Comparison of ENCODE assay signal across 25 cellular contexts in genomic region chr5:73531356-73531755, GRCh38. TPM values are rescaled to one million over a fixed set of nuclear protein-coding genes. Genes with fewer than 3 reads are reported as not detected.
DNase-seq lines count a peak whose midpoint lies in the region; ATAC-seq and TF ChIP-seq lines count a peak whose summit lies in the region.
"Had no signal": no experiment of that assay in that cellular context is flagged by ENCODE, and none has a peak within 500 bp of the region (broad histone marks: within the 10 kb centered on the region; RNA-seq: fewer than 3 reads in every experiment).

No MANE protein-coding gene starts in this region.

- H3K79me2 ChIP-seq in SK-N-SH (ENCODE audit: insufficient read depth) (no peaks in the 10 kb centered on the region), osteoblast (ENCODE audit: insufficient read depth, low read length) (no peaks in the 10 kb centered on the region), smooth muscle cell (ENCODE audit: low read depth) (no peaks in the 10 kb centered on the region)

- H3K27ac Mint-ChIP-seq in activated naive CD4-positive, alpha-beta T cell treated with anti-CD3 and anti-CD28 coated beads, Interleukin-2, amount 50 U/mL, for 72 hours = no peak overlapping the region
- H3K27ac Mint-ChIP-seq in Calu3 (ENCODE audit: unreplicated experiment) = no peak overlapping the region
- H3K27ac Mint-ChIP-seq: GM23338 had no signal

- H3K9ac ChIP-seq in SK-N-SH (no peak overlapping the region), smooth muscle cell (ENCODE audit: low read depth) (no peak overlapping the region)

- H3K36me3 Mint-ChIP-seq in activated naive CD4-positive, alpha-beta T cell treated with anti-CD3 and anti-CD28 coated beads, Interleukin-2, amount 50 U/mL, for 72 hours = no peaks in the 10 kb centered on the region
- H3K36me3 Mint-ChIP-seq in Calu3 (ENCODE audit: insufficient read depth, unreplicated experiment) = no peaks in the 10 kb centered on the region

- H3K27ac ChIP-seq in SK-N-SH (ENCODE audit: low read depth in 2 of 2, low read length in 1 of 2) (no peak overlapping the region), SJSA1 (peak overlapping the region; percentile 38), osteoblast (ENCODE audit: low read depth, low read length) (no peak overlapping the region), smooth muscle cell (ENCODE audit: low read depth) (no peak overlapping the region)
- H3K27ac ChIP-seq: 22Rv1, C4-2B had no signal

- no peak for TF ChIP-seq RAD21 in SK-N-SH (IDR thresholded peaks at IDR 0.05; ENCODE audit: low read length)

- H3K9me2 ChIP-seq in SK-N-SH = no peaks in the 10 kb centered on the region

- intact Hi-C loops in Calu3 (cut with micrococcal nuclease; ENCODE audit: unreplicated experiment) = no loop called here

- CTCF ChIA-PET in SK-N-SH (lab: Yijun Ruan, JAX) = interaction anchor here (1.5 kb wide), 2 partner anchors 11 kb away, joined by 5 to 6 read pairs; no protein-coding TSS in a partner anchor
- CTCF ChIA-PET in Calu3 (lab: Charles Lee) = interaction anchor here (0.6 kb wide), 1 partner anchor 200 kb away, joined by 3 read pairs; no protein-coding TSS in a partner anchor

- TF ChIP-seq EP300 in SK-N-SH (IDR thresholded peaks at IDR 0.05; ENCODE audit: borderline replicate concordance in 1 of 2, low read depth in 1 of 2, low read length in 1 of 2) = no peak

- H3K9me3 ChIP-seq in SK-N-SH (no peaks in the 10 kb centered on the region), SJSA1 (replicated peaks) (no peaks in the 10 kb centered on the region; the same call in 1 of the 2 replicates), osteoblast (ENCODE audit: low read depth, low read length) (no peaks in the 10 kb centered on the region), smooth muscle cell (replicated peaks; ENCODE audit: low read depth) (no peaks in the 10 kb centered on the region)

- 83% methylated on average over 1 of the region's 1 CpG for WGBS in SK-N-SH (ENCODE audit: low lambda C conversion rate)
- 88% methylated on average over 1 of the region's 1 CpG for WGBS in smooth muscle cell (ENCODE audit: low lambda C conversion rate)

- peaks cover 6% of the 10 kb centered on the region for H3F3A ChIP-seq in SK-N-SH (replicated peaks; ENCODE audit: insufficient read depth)
- H3F3A ChIP-seq in smooth muscle cell (ENCODE audit: low read depth) = no peaks in the 10 kb centered on the region

- peaks cover 0 to 7% of the 10 kb centered on the region in 2 experiments; a peak in 1 of 4 replicates for H3K4me1 ChIP-seq in SK-N-SH (ENCODE audit: control insufficient read depth in 1 of 2, insufficient read depth in 2 of 2, low read depth in 1 of 2, low read length in 1 of 2)
- peaks cover 14% of the 10 kb centered on the region for H3K4me1 ChIP-seq in SJSA1 (replicated peaks)
- peaks cover 7% of the 10 kb centered on the region for H3K4me1 ChIP-seq in osteoblast (ENCODE audit: insufficient read depth, low read length)
- H3K4me1 ChIP-seq in smooth muscle cell (ENCODE audit: low read depth) = no peaks in the 10 kb centered on the region

- no TSS peak for BruUV-seq in Calu3 (replicated peaks; lab: Mats Ljungman, UMichigan)

- H3K4me3 Mint-ChIP-seq in Calu3 (ENCODE audit: low read depth, unreplicated experiment) = no peak overlapping the region
- H3K4me3 Mint-ChIP-seq: GM23338 had no signal

- H4K20me1 ChIP-seq in SK-N-SH (ENCODE audit: insufficient read depth) (no peaks in the 10 kb centered on the region), osteoblast (ENCODE audit: insufficient read depth, low read length) (no peaks in the 10 kb centered on the region), smooth muscle cell (ENCODE audit: low read depth) (no peaks in the 10 kb centered on the region)

- no peak for ATAC-seq in SK-N-SH treated with all-trans-retinoic acid at 6 μM for 48 hours
- ATAC-seq in activated naive CD4-positive, alpha-beta T cell treated with anti-CD3 and anti-CD28 coated beads, Interleukin-2, amount 50 U/mL, for 72 hours = no peak
- ATAC-seq: GM12878, GM23338, Panc1 had no signal

- H2AFZ ChIP-seq in SK-N-SH (ENCODE audit: low read depth) (no peak overlapping the region), osteoblast (ENCODE audit: low read length) (no peak overlapping the region), smooth muscle cell (ENCODE audit: low read depth) (no peak overlapping the region)
- H2AFZ ChIP-seq: GM23338 had no signal

- no peaks in the 10 kb centered on the region for H3K4me1 Mint-ChIP-seq in Calu3 (ENCODE audit: low read depth, unreplicated experiment)

- H3K4me2 ChIP-seq in SK-N-SH (peak overlapping the region; percentile 24; the same call in 1 of the 2 replicates), osteoblast (ENCODE audit: insufficient read depth, low read length) (no peak overlapping the region), smooth muscle cell (no peak overlapping the region)
- H3K4me2 ChIP-seq: GM23338 had no signal

- H3K27me3 Mint-ChIP-seq in Calu3 (ENCODE audit: unreplicated experiment) = no peaks in the 10 kb centered on the region

- POLR2A ChIA-PET in SK-N-SH (lab: Yijun Ruan, JAX) = no interaction called here

- H3K4me3 ChIP-seq in SK-N-SH (ENCODE audit: low read depth in 2 of 2, low read length in 1 of 2) = no peak overlapping the region
- H3K4me3 ChIP-seq in SJSA1 = no peak overlapping the region
- no peak overlapping the region for H3K4me3 ChIP-seq in osteoblast (ENCODE audit: insufficient read depth, low read length)
- H3K4me3 ChIP-seq in smooth muscle cell = no peak overlapping the region
- H3K4me3 ChIP-seq: GM12878, GM23338 had no signal

- no peak for TF ChIP-seq CTCF in SK-N-SH (IDR thresholded peaks at IDR 0.05)
- no peak for TF ChIP-seq CTCF in osteoblast (IDR thresholded peaks at IDR 0.05; ENCODE audit: extremely low read depth, low read depth, low read length)
- no peak for TF ChIP-seq CTCF in smooth muscle cell (IDR thresholded peaks at IDR 0.05; ENCODE audit: borderline replicate concordance, insufficient read depth, poor library complexity, severe bottlenecking)
- TF ChIP-seq CTCF in Calu3 (IDR thresholded peaks at IDR 0.05; ENCODE audit: unreplicated experiment) = no peak

- H3K9me3 Mint-ChIP-seq in activated naive CD4-positive, alpha-beta T cell treated with anti-CD3 and anti-CD28 coated beads, Interleukin-2, amount 50 U/mL, for 72 hours = no peaks in the 10 kb centered on the region
- peaks cover 2% of the 10 kb centered on the region for H3K9me3 Mint-ChIP-seq in Calu3 (ENCODE audit: low read depth, unreplicated experiment)

- H3K27me3 ChIP-seq in SK-N-SH (ENCODE audit: insufficient read depth) (no peaks in the 10 kb centered on the region), SJSA1 (replicated peaks) (no peaks in the 10 kb centered on the region), osteoblast (ENCODE audit: insufficient read depth, low read length) (peaks cover 3% of the 10 kb centered on the region), smooth muscle cell (ENCODE audit: low read depth) (no peaks in the 10 kb centered on the region)

- H3K36me3 ChIP-seq in SK-N-SH (replicated peaks in 1 of 2; ENCODE audit: control insufficient read depth in 1 of 2, insufficient read depth in 2 of 2, low read length in 1 of 2) = no peaks in the 10 kb centered on the region
- H3K36me3 ChIP-seq in SJSA1 = no peaks in the 10 kb centered on the region
- H3K36me3 ChIP-seq in osteoblast (ENCODE audit: insufficient read depth, low read length) = no peaks in the 10 kb centered on the region
- no peaks in the 10 kb centered on the region for H3K36me3 ChIP-seq in smooth muscle cell (ENCODE audit: low read depth)

- no peak for DNase-seq in SK-N-SH
- DNase-seq in SJSA1 (ENCODE audit: low read depth in 1 of 2, low spot score in 2 of 2) = peak in 1 of 2 experiments; percentile 30
- DNase-seq in fibroblast of peridontal ligament (ENCODE audit: extremely low read depth) = peak; percentile 15
- DNase-seq in activated naive CD4-positive, alpha-beta T cell treated with anti-CD3 and anti-CD28 coated beads, Interleukin-2, amount 50 U/mL, for 72 hours (ENCODE audit: low spot score in 2 of 2) = no peak
- DNase-seq in osteoblast (ENCODE audit: insufficient read length, low spot score, missing footprints) = no peak
- DNase-seq in smooth muscle cell (lab: John Stamatoyannopoulos, UW; ENCODE audit: unreplicated experiment) = no peak
- DNase-seq in Calu3 = no peak
- DNase-seq: ACHN; HCEC 1CT; KG1; MV-4-11; NCI-H1105 treated with DMSO at 0.1 percent for 48 hours; NCI-H1694; NCI-H2081; NCI-H2171; NCI-H345; NCI-H524; NCI-H774; NK-92 treated with Interleukin-12 subunit alpha and Interleukin-12 subunit beta, amount 100 ng/mL, for 24 hours had no signal

TF ChIP-seq in SK-N-SH, 30 proteins besides CTCF, POLR2A, EP300 and RAD21 (continues in another document):
- TF ChIP-seq MEF2A (IDR thresholded peaks at IDR 0.05; ENCODE audit: borderline replicate concordance, low read depth) = no peak
- no peak for TF ChIP-seq GABPA (IDR thresholded peaks at IDR 0.05; ENCODE audit: low read depth)

TF ChIP-seq in SK-N-SH treated with all-trans-retinoic acid at 6 μM for 48 hours, 23 proteins besides CTCF, POLR2A, EP300 and RAD21 (continues in another document):
- no peak for TF ChIP-seq ESRRG (CRISPR knock-in tag; IDR thresholded peaks at IDR 0.05)

RNA-seq across cellular contexts. Expression of gene BTF3, which starts 33.1 kb away (rescaled TPM):
- 458 and 492 TPM in 2 replicates for polyA plus RNA-seq in SK-N-SH (2012; rRNA removed)
- 622 and 790 TPM in 2 replicates for polyA plus RNA-seq in SK-N-SH (2012; cell fraction: cytosol; rRNA removed)
- polyA plus RNA-seq in SK-N-SH (2012; cell fraction: nucleus; rRNA removed) = 127 and 171 TPM in 2 replicates
- 309 and 496 TPM in 2 replicates for total RNA-seq in SJSA1 (2014; rRNA removed; shearing (Covaris generic))
- 100 to 1,000 TPM; 971 TPM for total RNA-seq in activated naive CD4-positive, alpha-beta T cell treated with anti-CD3 and anti-CD28 coated beads, Interleukin-2, amount 50 U/mL, for 72 hours
- total RNA-seq in osteoblast = 207 and 218 TPM in 2 replicates
- 433 and 546 TPM in 2 replicates for total RNA-seq in smooth muscle cell
- polyA plus RNA-seq in smooth muscle cell = 409 and 460 TPM in 2 replicates
- 794 and 872 TPM in 2 replicates for total RNA-seq in Calu3 (2022)

RNA-seq across cellular contexts. Expression of gene ANKRA2, which starts 34.1 kb away (rescaled TPM):
- polyA plus RNA-seq in SK-N-SH (2012; rRNA removed) (14.5 and 20.5 TPM in 2 replicates), smooth muscle cell (19.9 and 24.7 TPM in 2 replicates)
- 16.8 and 18.9 TPM in 2 replicates for polyA plus RNA-seq in SK-N-SH (2012; cell fraction: cytosol; rRNA removed)
- polyA plus RNA-seq in SK-N-SH (2012; cell fraction: nucleus; rRNA removed) = 21.7 and 38.5 TPM in 2 replicates
- total RNA-seq in SJSA1 (2014; rRNA removed; shearing (Covaris generic)) = 10.2 and 13.8 TPM in 2 replicates
- 10 to 100 TPM; 21.1 to 39.9 TPM for total RNA-seq in activated naive CD4-positive, alpha-beta T cell treated with anti-CD3 and anti-CD28 coated beads, Interleukin-2, amount 50 U/mL, for 72 hours
- total RNA-seq in osteoblast (25.3 and 36.2 TPM in 2 replicates), smooth muscle cell (34.4 and 37.6 TPM in 2 replicates), Calu3 (2022) (24.4 and 26.5 TPM in 2 replicates)

RNA-seq across cellular contexts. Expression of gene UTP15, which starts 34.2 kb away (rescaled TPM):
- 10.2 and 12.6 TPM in 2 replicates for polyA plus RNA-seq in SK-N-SH (2012; rRNA removed)
- polyA plus RNA-seq in SK-N-SH (2012; cell fraction: cytosol; rRNA removed) = 6.1 and 7.9 TPM in 2 replicates
- 50.8 and 77.7 TPM in 2 replicates for polyA plus RNA-seq in SK-N-SH (2012; cell fraction: nucleus; rRNA removed)
- total RNA-seq in SJSA1 (2014; rRNA removed; shearing (Covaris generic)) = 23.6 and 30.3 TPM in 2 replicates
- 10 to 100 TPM; 25.7 to 44.8 TPM for total RNA-seq in activated naive CD4-positive, alpha-beta T cell treated with anti-CD3 and anti-CD28 coated beads, Interleukin-2, amount 50 U/mL, for 72 hours
- total RNA-seq in osteoblast = 20.6 and 24.2 TPM in 2 replicates
- 15.2 and 25.5 TPM in 2 replicates for total RNA-seq in smooth muscle cell
- polyA plus RNA-seq in smooth muscle cell = 10.2 and 13.2 TPM in 2 replicates
- total RNA-seq in Calu3 (2022) = 44.4 and 47.5 TPM in 2 replicates
